24 cellular contexts compared by ENCODE assay signal in genomic region chr12:3091030-3091304, GRCh38. TPM values are rescaled to one million over a fixed set of nuclear protein-coding genes. Genes with fewer than 3 reads are reported as not detected.
"Had no signal": no experiment of that assay in that cellular context is flagged by ENCODE, and none has a peak within 500 bp of the region (broad histone marks: within the 10 kb centered on the region; RNA-seq: fewer than 3 reads in every experiment).

No MANE protein-coding gene starts in this region.

- H3K27ac ChIP-seq: hepatocyte, neutrophil, psoas muscle, suprapubic skin had no signal

- FAIRE-seq: astrocyte, endometrium, frontal cortex had no signal

- DNase-seq: activated B cell treated with CpG ODN at 0.5 μM for 24 hours; activated CD4-positive, alpha-beta T cell treated with anti-CD3 and anti-CD28 coated beads, Interleukin-2, amount 50 U/mL, for 1 hour; activated CD8-positive, alpha-beta T cell treated with anti-CD3 and anti-CD28 coated beads for 36 hours; activated gamma-delta T cell treated with Interleukin-2 at 50 U/mL for 16 hours; activated naive CD4-positive, alpha-beta T cell treated with anti-CD3 and anti-CD28 coated beads, Interleukin-2, amount 50 U/mL, for 16 hours; activated T-cell treated with anti-CD3 and anti-CD28 coated beads, Interleukin-2, amount 50 U/mL, for 4 hours; amniotic stem cell; islet precursor cell; left cardiac atrium; midbrain; naive thymus-derived CD8-positive, alpha-beta T cell; psoas muscle; stimulated activated CD4-positive, alpha-beta T cell treated with anti-CD3 and anti-CD28 coated beads, Interleukin-15, amount 100 ng/mL, for 24 hours; stimulated activated CD4-positive, alpha-beta T cell treated with anti-CD3 and anti-CD28 coated beads, Interleukin-2, amount 100 ng/mL, for 24 hours; stimulated activated naive CD4-positive, alpha-beta T cell; T-helper 17 cell; tibial artery had no signal

- H3K4me2 ChIP-seq: hepatocyte had no signal

- H2AFZ ChIP-seq: hepatocyte had no signal

- H3K4me3 ChIP-seq: hepatocyte, psoas muscle, suprapubic skin, tibial artery had no signal

- H3K4me1 ChIP-seq: psoas muscle had no signal

- ATAC-seq: activated CD8-positive, alpha-beta T cell treated with anti-CD3 and anti-CD28 coated beads for 36 hours; activated T-cell treated with anti-CD3 and anti-CD28 coated beads, Interleukin-2, amount 50 U/mL, for 4 hours; activated T-helper 17 cell treated with anti-CD3 and anti-CD28 coated beads, Interleukin-2, amount 50 U/mL, for 72 hours; naive thymus-derived CD8-positive, alpha-beta T cell; psoas muscle; T-helper 17 cell had no signal

- H3K27me3 ChIP-seq: hepatocyte, suprapubic skin, tibial artery had no signal

- H3K36me3 ChIP-seq: neutrophil, tibial artery had no signal

- H3K9me3 ChIP-seq: neutrophil, psoas muscle, suprapubic skin, tibial artery had no signal

RNA-seq across cellular contexts. Expression of gene TSPAN9, which starts 13.8 kb away (rescaled TPM):
- polyA plus RNA-seq: naive thymus-derived CD8-positive, alpha-beta T cell had no signal
